ENCODE assay signal across 14 cellular contexts in genomic region chr2:65103013-65103720, GRCh38. TPM values are rescaled to one million over a fixed set of nuclear protein-coding genes. Genes with fewer than 3 reads are reported as not detected.
DNase-seq lines count a peak whose midpoint lies in the region; ATAC-seq lines count a peak whose summit lies in the region.
"Had no signal": no experiment of that assay in that cellular context is flagged by ENCODE, and none has a peak within 500 bp of the region (broad histone marks: within the 10 kb centered on the region; RNA-seq: fewer than 3 reads in every experiment).

No MANE protein-coding gene starts in this region.

- intact Hi-C loops in activated T-helper 2 cell treated with anti-CD3 and anti-CD28 coated beads, Interferon-gamma antibody, Interleukin-2, Interleukin-4, amounts not matched to agents 10 μg/mL and 5 μg/mL and 100 μg/mL, durations not matched to agents 14 hours and 24 hours and 36 hours (cut with micrococcal nuclease), result no loop called here

- H3K9me3 Mint-ChIP-seq in activated T-helper 2 cell treated with anti-CD3 and anti-CD28 coated beads, Interferon-gamma antibody, Interleukin-2, Interleukin-4, amounts not matched to agents 10 μg/mL and 5 μg/mL and 100 μg/mL, durations not matched to agents 14 hours and 24 hours and 36 hours, result no peaks in the 10 kb centered on the region
- H3K9me3 Mint-ChIP-seq: activated naive CD8-positive, alpha-beta T cell treated with anti-CD3 and anti-CD28 coated beads, Interleukin-2, amount 10 ng/mL, durations not matched to agents 7 days and 5 days; CD4-positive, alpha-beta T cell; IgD-negative memory B cell; type B pancreatic cell had no signal

- no peak overlapping the region for H3K4me3 Mint-ChIP-seq in activated T-helper 2 cell treated with anti-CD3 and anti-CD28 coated beads, Interferon-gamma antibody, Interleukin-2, Interleukin-4, amounts not matched to agents 10 μg/mL and 5 μg/mL and 100 μg/mL, durations not matched to agents 14 hours and 24 hours and 36 hours (ENCODE audit: low read depth)
- H3K4me3 Mint-ChIP-seq: activated naive CD8-positive, alpha-beta T cell treated with anti-CD3 and anti-CD28 coated beads, Interleukin-2, amount 10 ng/mL, durations not matched to agents 7 days and 5 days; CD4-positive, alpha-beta T cell; IgD-negative memory B cell; type B pancreatic cell had no signal

- no peak for ATAC-seq in GM19467 (IDR thresholded peaks at IDR 0.05; ENCODE audit: unreplicated experiment)

- H3K27ac Mint-ChIP-seq in activated T-helper 2 cell treated with anti-CD3 and anti-CD28 coated beads, Interferon-gamma antibody, Interleukin-2, Interleukin-4, amounts not matched to agents 10 μg/mL and 5 μg/mL and 100 μg/mL, durations not matched to agents 14 hours and 24 hours and 36 hours, result no peak overlapping the region
- H3K27ac Mint-ChIP-seq: activated naive CD8-positive, alpha-beta T cell treated with anti-CD3 and anti-CD28 coated beads, Interleukin-2, amount 10 ng/mL, durations not matched to agents 7 days and 5 days; CD4-positive, alpha-beta T cell; IgD-negative memory B cell; type B pancreatic cell had no signal

- no peaks in the 10 kb centered on the region for H3K27me3 Mint-ChIP-seq in activated T-helper 2 cell treated with anti-CD3 and anti-CD28 coated beads, Interferon-gamma antibody, Interleukin-2, Interleukin-4, amounts not matched to agents 10 μg/mL and 5 μg/mL and 100 μg/mL, durations not matched to agents 14 hours and 24 hours and 36 hours (ENCODE audit: low read depth)
- H3K27me3 Mint-ChIP-seq: activated naive CD8-positive, alpha-beta T cell treated with anti-CD3 and anti-CD28 coated beads, Interleukin-2, amount 10 ng/mL, durations not matched to agents 7 days and 5 days; CD4-positive, alpha-beta T cell; IgD-negative memory B cell; type B pancreatic cell had no signal

- DNase-seq in EL (peak; percentile 54), NCI-H128 (lab: John Stamatoyannopoulos, UW; ENCODE audit: unreplicated experiment) (peak; percentile 23), astrocyte of the hippocampus (ENCODE audit: low read depth, low spot score) (peak; percentile 72), retina (peak; percentile 7)
- DNase-seq in activated CD4-positive, alpha-beta T cell treated with anti-CD3 and anti-CD28 coated beads for 48 hours, result no peak
- no peak for DNase-seq in activated T-helper 2 cell treated with anti-CD3 and anti-CD28 coated beads, Interferon-gamma antibody, Interleukin-2, Interleukin-4, amounts not matched to agents 10 μg/mL and 5 μg/mL and 100 μg/mL, durations not matched to agents 14 hours and 24 hours and 36 hours (ENCODE audit: low spot score)
- DNase-seq: activated naive CD8-positive, alpha-beta T cell treated with anti-CD3 and anti-CD28 coated beads, Interleukin-2, amount 10 ng/mL, durations not matched to agents 7 days and 5 days; activated T-cell treated with anti-CD3 and anti-CD28 coated beads, Interleukin-2, amount 50 U/mL, for 1 hour; CD4-positive, alpha-beta T cell; effector CD8-positive, alpha-beta T cell; NCI-H526 had no signal

- H3K4me1 Mint-ChIP-seq in activated T-helper 2 cell treated with anti-CD3 and anti-CD28 coated beads, Interferon-gamma antibody, Interleukin-2, Interleukin-4, amounts not matched to agents 10 μg/mL and 5 μg/mL and 100 μg/mL, durations not matched to agents 14 hours and 24 hours and 36 hours (ENCODE audit: low read depth), result peaks cover 6% of the 10 kb centered on the region

- H3K36me3 Mint-ChIP-seq in activated T-helper 2 cell treated with anti-CD3 and anti-CD28 coated beads, Interferon-gamma antibody, Interleukin-2, Interleukin-4, amounts not matched to agents 10 μg/mL and 5 μg/mL and 100 μg/mL, durations not matched to agents 14 hours and 24 hours and 36 hours (ENCODE audit: low read depth), result peaks cover 46% of the 10 kb centered on the region

RNA-seq across cellular contexts. Expression of gene RAB1A, which starts 26.7 kb away (rescaled TPM):
- 88.1 and 96.6 TPM in 2 replicates for total RNA-seq in activated T-helper 2 cell treated with anti-CD3 and anti-CD28 coated beads, Interferon-gamma antibody, Interleukin-2, Interleukin-4, amounts not matched to agents 10 μg/mL and 5 μg/mL and 100 μg/mL, durations not matched to agents 14 hours and 24 hours and 36 hours

RNA-seq across cellular contexts. Expression of gene CEP68, which starts 47.0 kb away (rescaled TPM):
- 5.9 and 6.1 TPM in 2 replicates for total RNA-seq in activated T-helper 2 cell treated with anti-CD3 and anti-CD28 coated beads, Interferon-gamma antibody, Interleukin-2, Interleukin-4, amounts not matched to agents 10 μg/mL and 5 μg/mL and 100 μg/mL, durations not matched to agents 14 hours and 24 hours and 36 hours

Comparison
In these comparisons a context has a peak if more than half of its experiments do, and no peak if none do; other contexts are left out.
1. DNase-seq: peak in EL (single experiment), NCI-H128 (single experiment), astrocyte of the hippocampus (single experiment) and retina (single experiment); none in activated CD4-positive, alpha-beta T cell treated with anti-CD3 and anti-CD28 coated beads for 48 hours (single experiment) and activated T-helper 2 cell treated with anti-CD3 and anti-CD28 coated beads, Interferon-gamma antibody, Interleukin-2, Interleukin-4, amounts not matched to agents 10 μg/mL and 5 μg/mL and 100 μg/mL, durations not matched to agents 14 hours and 24 hours and 36 hours (single experiment).